Comparison of ENCODE assay signal across 14 cellular contexts in the genomic region with DNA sequence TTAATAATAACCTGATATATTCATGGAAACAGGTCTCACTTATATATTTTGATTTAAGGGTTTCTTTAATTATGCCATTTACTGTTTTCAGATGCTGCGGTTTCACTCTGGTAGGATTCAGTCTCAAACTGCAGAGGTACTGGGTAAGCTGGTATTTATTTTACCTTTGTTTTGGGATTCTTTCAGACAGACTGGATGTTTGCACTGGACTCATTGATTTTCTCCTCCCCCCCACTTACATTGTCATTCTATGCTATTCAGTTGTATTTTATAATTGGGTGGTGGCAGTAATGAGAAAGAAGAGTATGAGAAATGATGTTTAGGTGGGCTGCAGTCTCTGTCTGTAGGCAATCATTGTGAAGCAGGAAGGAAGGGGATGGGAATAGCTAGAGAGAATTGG.
"Had no signal": no experiment of that assay in that cellular context is flagged by ENCODE, and none has a peak within 500 bp of the region (broad histone marks: within the 10 kb centered on the region; RNA-seq: fewer than 3 reads in every experiment).

No MANE protein-coding gene starts in this region.

- H3K9me3 ChIP-seq: ovary, sigmoid colon, spleen, thoracic aorta had no signal

- H3K4me1 ChIP-seq: sigmoid colon had no signal

- H3K27me3 ChIP-seq: cardiac muscle cell, dorsolateral prefrontal cortex, ovary, sigmoid colon, spleen had no signal

- ATAC-seq: activated CD4-positive, CD25-positive, alpha-beta regulatory T cell treated with anti-CD3 and anti-CD28 coated beads, Interleukin-2, amount 50 U/mL, for 24 hours; left ventricle myocardium superior had no signal

- H3K4me3 Mint-ChIP-seq: activated T-cell treated with anti-CD3 and anti-CD28 coated beads, Interleukin-2, amount 50 U/mL, for 24 hours; nephron progenitor cell had no signal

- H3K4me3 ChIP-seq: cardiac muscle cell, dorsolateral prefrontal cortex, ovary, sigmoid colon, spleen, thoracic aorta had no signal

- H3K36me3 ChIP-seq: cardiac muscle cell, ovary, sigmoid colon, spleen, thoracic aorta had no signal

- H3K9me3 Mint-ChIP-seq: activated T-cell treated with anti-CD3 and anti-CD28 coated beads, Interleukin-2, amount 50 U/mL, for 24 hours; nephron progenitor cell had no signal

- H3K27ac ChIP-seq: cardiac muscle cell, dorsolateral prefrontal cortex, ovary, sigmoid colon, thoracic aorta had no signal

- DNase-seq: activated effector memory CD4-positive, alpha-beta T cell treated with Interleukin-2 at 50 U/mL for 16 hours; activated naive CD4-positive, alpha-beta T cell treated with anti-CD3 and anti-CD28 coated beads, Interleukin-2, amount 50 U/mL, for 16 hours; activated T-cell treated with anti-CD3 and anti-CD28 coated beads, Interleukin-2, amount 50 U/mL, for 24 hours; dorsolateral prefrontal cortex; hippocampal formation; left ventricle myocardium superior; nephron progenitor cell; ovary; sigmoid colon; spleen; T1000 had no signal

- H3K27ac Mint-ChIP-seq: activated T-cell treated with anti-CD3 and anti-CD28 coated beads, Interleukin-2, amount 50 U/mL, for 24 hours; nephron progenitor cell had no signal
